In genomic region chr7:138000081-138000701, GRCh38 we compare ENCODE assay signal across 8 cellular contexts. TPM values are rescaled to one million over a fixed set of nuclear protein-coding genes. Genes with fewer than 3 reads are reported as not detected.
DNase-seq lines count a peak whose midpoint lies in the region; ATAC-seq and TF ChIP-seq lines count a peak whose summit lies in the region.

No MANE protein-coding gene starts in this region.

- peak overlapping the region; percentile 65 to 97 for H3K9ac ChIP-seq in colonic mucosa (ENCODE audit: low read depth in 2 of 2, low read length in 2 of 2)
- peak overlapping the region; percentile 50 to 94 for H3K9ac ChIP-seq in liver (ENCODE audit: low read depth in 1 of 2, low read length in 2 of 2)

- H3K27me3 ChIP-seq in colonic mucosa (no peaks in the 10 kb centered on the region), liver (ENCODE audit: control insufficient read depth in 4 of 4, insufficient read depth in 4 of 4, low read length in 3 of 4) (no peaks in the 10 kb centered on the region), thoracic aorta (replicated peaks; ENCODE audit: insufficient read depth) (no peaks in the 10 kb centered on the region)

- H3K27me3 Mint-ChIP-seq in activated CD4-positive, alpha-beta T cell treated with anti-CD3 and anti-CD28 coated beads, Interleukin-2, amount 10 ng/mL, durations not matched to agents 7 days and 5 days = no peaks in the 10 kb centered on the region

- peak overlapping the region; percentile 30 for H3K4me3 ChIP-seq in colonic mucosa
- H3K4me3 ChIP-seq in liver (ENCODE audit: low read depth in 1 of 3, low read length in 3 of 3) = peak overlapping the region; percentile 62 to 94 (median 93)
- peak overlapping the region; percentile 98 for H3K4me3 ChIP-seq in thoracic aorta

- 16% methylated on average over 7 of the region's 7 CpGs for WGBS in liver

- H3K9me3 ChIP-seq in colonic mucosa (no peaks in the 10 kb centered on the region), liver (ENCODE audit: control insufficient read depth in 4 of 4, low read length in 3 of 4) (no peaks in the 10 kb centered on the region), thoracic aorta (no peaks in the 10 kb centered on the region)

- no peak for TF ChIP-seq CTCF in colonic mucosa (IDR thresholded peaks at IDR 0.05)
- no peak for TF ChIP-seq CTCF in liver (IDR thresholded peaks at IDR 0.05; ENCODE audit: low read depth, low read length, missing input control)
- TF ChIP-seq CTCF in thoracic aorta (IDR thresholded peaks at IDR 0.05) = no peak

- H3K4me3 Mint-ChIP-seq in activated CD4-positive, alpha-beta T cell treated with anti-CD3 and anti-CD28 coated beads, Interleukin-2, amount 10 ng/mL, durations not matched to agents 7 days and 5 days = peak overlapping the region; percentile 92

- intact Hi-C loops in colonic mucosa (cut with DNase I) = no loop called here

- H3K36me3 ChIP-seq in colonic mucosa (no peaks in the 10 kb centered on the region), liver (ENCODE audit: control insufficient read depth in 4 of 4, insufficient read depth in 3 of 4, low read depth in 1 of 4, low read length in 3 of 4) (no peaks in the 10 kb centered on the region), thoracic aorta (no peaks in the 10 kb centered on the region)

- peaks cover 13% of the 10 kb centered on the region for H3K36me3 Mint-ChIP-seq in activated CD4-positive, alpha-beta T cell treated with anti-CD3 and anti-CD28 coated beads, Interleukin-2, amount 10 ng/mL, durations not matched to agents 7 days and 5 days (ENCODE audit: low read depth)

- no peak for DNase-seq in activated CD4-positive, alpha-beta T cell treated with anti-CD3 and anti-CD28 coated beads, Interleukin-2, amount 10 ng/mL, durations not matched to agents 7 days and 5 days
- no peak for DNase-seq in activated CD4-positive, alpha-beta T cell treated with anti-CD3 and anti-CD28 coated beads, Interleukin-2, amount 50 U/mL, for 48 hours
- peak; percentile 66 for DNase-seq in OCI-M1 (lab: John Stamatoyannopoulos, UW)
- DNase-seq in colonic mucosa = peak; percentile 53
- no peak for DNase-seq in thoracic aorta (ENCODE audit: low spot score)
- DNase-seq in cerebellar nuclear complex (lab: John Stamatoyannopoulos, UW) = no peak

- peaks cover 3% of the 10 kb centered on the region for H3K4me1 ChIP-seq in colonic mucosa
- peaks cover 2 to 30% (median 19%) of the 10 kb centered on the region in 4 donors for H3K4me1 ChIP-seq in liver (ENCODE audit: control insufficient read depth in 4 of 4, insufficient read depth in 4 of 4, low read length in 3 of 4)
- H3K4me1 ChIP-seq in thoracic aorta (ENCODE audit: control insufficient read depth in 1 of 2, low read depth in 2 of 2) = peaks cover 39 to 43% of the 10 kb centered on the region in 2 donors

- peaks cover 53% of the 10 kb centered on the region for H3K4me1 Mint-ChIP-seq in activated CD4-positive, alpha-beta T cell treated with anti-CD3 and anti-CD28 coated beads, Interleukin-2, amount 10 ng/mL, durations not matched to agents 7 days and 5 days

- peak overlapping the region; percentile 36 for H3K27ac ChIP-seq in colonic mucosa
- peak overlapping the region; percentile 97 to 98 for H3K27ac ChIP-seq in liver (ENCODE audit: low read depth in 1 of 2, low read length in 2 of 2)
- peak overlapping the region; percentile 96 to 99 for H3K27ac ChIP-seq in thoracic aorta

- POLR2A ChIA-PET in activated CD4-positive, alpha-beta T cell treated with anti-CD3 and anti-CD28 coated beads, Interleukin-2, amount 10 ng/mL, durations not matched to agents 7 days and 5 days (lab: Charles Lee) = no interaction called here

- CTCF ChIA-PET in activated CD4-positive, alpha-beta T cell treated with anti-CD3 and anti-CD28 coated beads, Interleukin-2, amount 10 ng/mL, durations not matched to agents 7 days and 5 days (lab: Charles Lee) = interaction anchor here (0.5 to 7.8 kb wide), 7 partner anchors 8 to 351 kb away, joined by 3 to 42 read pairs (median 3); no protein-coding TSS in a partner anchor

- ATAC-seq in thoracic aorta (ENCODE audit: insufficient number of reproducible peaks, low FRiP score, low read depth) (peak; percentile 38), HG03521 (IDR thresholded peaks at IDR 0.05; ENCODE audit: unreplicated experiment) (no peak)

- H3K9me3 Mint-ChIP-seq in activated CD4-positive, alpha-beta T cell treated with anti-CD3 and anti-CD28 coated beads, Interleukin-2, amount 10 ng/mL, durations not matched to agents 7 days and 5 days = peaks cover 2% of the 10 kb centered on the region

- no peak for TF ChIP-seq RAD21 in liver (IDR thresholded peaks at IDR 0.05)

- H3K27ac Mint-ChIP-seq in activated CD4-positive, alpha-beta T cell treated with anti-CD3 and anti-CD28 coated beads, Interleukin-2, amount 10 ng/mL, durations not matched to agents 7 days and 5 days = no peak overlapping the region

TF ChIP-seq in liver, 16 proteins besides CTCF, POLR2A, EP300 and RAD21:
- TF ChIP-seq YY1 (IDR thresholded peaks at IDR 0.05) (peak; percentile 74), HNF4A (conservative IDR thresholded peaks at IDR 0.05) (no peak), TAF1 (conservative IDR thresholded peaks at IDR 0.05) (no peak), MAX (IDR thresholded peaks at IDR 0.05) (no peak), HNF4G (IDR thresholded peaks at IDR 0.05) (no peak), FOXA2 (IDR thresholded peaks at IDR 0.05) (no peak), ATF3 (IDR thresholded peaks at IDR 0.05) (no peak), FOXA1 (IDR thresholded peaks at IDR 0.05) (no peak), JUND (IDR thresholded peaks at IDR 0.05) (no peak), SP1 (IDR thresholded peaks at IDR 0.05) (no peak), REST (IDR thresholded peaks at IDR 0.05) (no peak), RXRA (IDR thresholded peaks at IDR 0.05) (peak; percentile 28 to 48), NR2F2 (IDR thresholded peaks at IDR 0.05) (peak; percentile 91)

RNA-seq across cellular contexts. Expression of gene CREB3L2, which starts 1.7 kb away (rescaled TPM):
- 10 to 100 TPM; 23.1 to 25.7 TPM for total RNA-seq in activated CD4-positive, alpha-beta T cell treated with anti-CD3 and anti-CD28 coated beads, Interleukin-2, amount 10 ng/mL, durations not matched to agents 7 days and 5 days
- total RNA-seq in colonic mucosa (10 to 100 TPM; 45.8 to 46.0 TPM), liver (10 to 100 TPM; 12.9 to 16.6 TPM), thoracic aorta (10 to 100 TPM; 85.3 to 96.7 TPM)
- polyA plus RNA-seq in liver = 1 to 10 TPM; 6.7 to 7.0 TPM

Comparison
In these comparisons a context has a peak if more than half of its experiments do, and no peak if none do; other contexts are left out.
1. DNase-seq: peak in OCI-M1 (single experiment) and colonic mucosa (single experiment); none in activated CD4-positive, alpha-beta T cell treated with anti-CD3 and anti-CD28 coated beads, Interleukin-2, amount 10 ng/mL, durations not matched to agents 7 days and 5 days (single experiment), activated CD4-positive, alpha-beta T cell treated with anti-CD3 and anti-CD28 coated beads, Interleukin-2, amount 50 U/mL, for 48 hours (0 of 2), thoracic aorta (single experiment) and cerebellar nuclear complex (0 of 2).
2. H3K27ac ChIP-seq: peak in every context shown above with its lines; median percentile 98 in liver; 98 in thoracic aorta; 36 in colonic mucosa.
3. H3K4me3 ChIP-seq: peak in every context shown above with its lines; median percentile 98 in thoracic aorta; 93 in liver; 30 in colonic mucosa.